Comparison of ENCODE assay signal across 28 cellular contexts in the genomic region with DNA sequence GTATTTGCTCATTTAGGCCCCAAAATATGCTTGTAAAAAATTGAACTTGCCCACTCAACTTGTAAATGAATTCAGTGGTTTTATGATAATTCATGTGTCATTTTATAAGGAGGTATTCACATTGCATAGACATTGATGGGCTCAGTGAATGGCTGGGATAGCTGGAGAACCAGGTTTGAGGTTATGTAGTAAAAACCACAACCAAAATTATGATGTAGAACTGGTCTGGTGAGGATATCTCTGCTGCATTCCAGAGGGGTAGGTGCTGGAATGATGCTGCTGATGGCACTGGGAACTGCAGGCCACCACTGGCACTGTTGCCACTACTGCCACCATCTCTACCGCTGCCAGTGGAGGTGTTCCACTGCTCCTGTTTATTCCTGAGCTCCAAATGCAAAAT. TPM values are rescaled to one million over a fixed set of nuclear protein-coding genes. Genes with fewer than 3 reads are reported as not detected.
"Had no signal": no experiment of that assay in that cellular context is flagged by ENCODE, and none has a peak within 500 bp of the region (broad histone marks: within the 10 kb centered on the region; RNA-seq: fewer than 3 reads in every experiment).

No MANE protein-coding gene starts in this region.

- H3K9me3 ChIP-seq: body of pancreas, esophagus muscularis mucosa, gastrocnemius medialis, heart right ventricle, mucosa of descending colon, pancreas, right lobe of liver, stomach, suprapubic skin, tibial nerve had no signal

- H3K4me1 ChIP-seq: esophagus muscularis mucosa, gastrocnemius medialis, heart right ventricle, right lobe of liver, suprapubic skin, tibial nerve had no signal

- H3K27me3 Mint-ChIP-seq: activated CD4-positive, alpha-beta T cell treated with anti-CD3 and anti-CD28 coated beads, Interleukin-2, amount 10 ng/mL, durations not matched to agents 7 days and 5 days; activated CD8-positive, alpha-beta memory T cell treated with anti-CD3 and anti-CD28 coated beads, Interleukin-2, amount 10 ng/mL, durations not matched to agents 7 days and 5 days; activated CD8-positive, alpha-beta T cell treated with anti-CD3 and anti-CD28 coated beads for 36 hours; activated naive CD8-positive, alpha-beta T cell treated with anti-CD3 and anti-CD28 coated beads, Interleukin-2, amount 50 U/mL, for 24 hours; stimulated activated memory B cell treated with anti-CD40 and anti-IgM and Interleukin-4, amounts not matched to agents 10 μg/mL and 1 μg/mL and 100 μg/mL, for 72 hours had no signal

- H3K4me3 ChIP-seq: body of pancreas, esophagus muscularis mucosa, gastrocnemius medialis, heart right ventricle, mucosa of descending colon, pancreas, right lobe of liver, stomach, suprapubic skin, tibial nerve had no signal

- H3K27me3 ChIP-seq: body of pancreas, esophagus muscularis mucosa, gastrocnemius medialis, heart right ventricle, pancreas, right lobe of liver, stomach, suprapubic skin, tibial nerve had no signal

- H3K4me1 Mint-ChIP-seq: activated CD4-positive, alpha-beta T cell treated with anti-CD3 and anti-CD28 coated beads, Interleukin-2, amount 10 ng/mL, durations not matched to agents 7 days and 5 days; activated naive CD8-positive, alpha-beta T cell treated with anti-CD3 and anti-CD28 coated beads, Interleukin-2, amount 50 U/mL, for 24 hours had no signal

- H3K9me3 Mint-ChIP-seq: activated CD4-positive, alpha-beta T cell treated with anti-CD3 and anti-CD28 coated beads, Interleukin-2, amount 10 ng/mL, durations not matched to agents 7 days and 5 days; activated CD8-positive, alpha-beta T cell treated with anti-CD3 and anti-CD28 coated beads for 36 hours; activated naive CD8-positive, alpha-beta T cell treated with anti-CD3 and anti-CD28 coated beads, Interleukin-2, amount 50 U/mL, for 24 hours; stimulated activated memory B cell treated with anti-CD40 and anti-IgM and Interleukin-4, amounts not matched to agents 10 μg/mL and 1 μg/mL and 100 μg/mL, for 72 hours had no signal

- H3K4me3 Mint-ChIP-seq: activated CD4-positive, alpha-beta T cell treated with anti-CD3 and anti-CD28 coated beads, Interleukin-2, amount 10 ng/mL, durations not matched to agents 7 days and 5 days; activated CD8-positive, alpha-beta memory T cell treated with anti-CD3 and anti-CD28 coated beads, Interleukin-2, amount 10 ng/mL, durations not matched to agents 7 days and 5 days; activated CD8-positive, alpha-beta T cell treated with anti-CD3 and anti-CD28 coated beads for 36 hours; activated naive CD8-positive, alpha-beta T cell treated with anti-CD3 and anti-CD28 coated beads, Interleukin-2, amount 50 U/mL, for 24 hours; nephron progenitor cell; stimulated activated memory B cell treated with anti-CD40 and anti-IgM and Interleukin-4, amounts not matched to agents 10 μg/mL and 1 μg/mL and 100 μg/mL, for 72 hours had no signal

- ATAC-seq: activated CD8-positive, alpha-beta memory T cell treated with anti-CD3 and anti-CD28 coated beads, Interleukin-2, amount 10 ng/mL, durations not matched to agents 7 days and 5 days; activated CD8-positive, alpha-beta T cell treated with anti-CD3 and anti-CD28 coated beads for 36 hours; activated naive CD8-positive, alpha-beta T cell treated with anti-CD3 and anti-CD28 coated beads, Interleukin-2, amount 50 U/mL, for 24 hours; body of pancreas; gastrocnemius medialis; heart right ventricle; left colon; mucosa of descending colon; right lobe of liver; stimulated activated memory B cell treated with anti-CD40 and anti-IgM and Interleukin-4, amounts not matched to agents 10 μg/mL and 1 μg/mL and 100 μg/mL, for 72 hours had no signal

- H3K27ac Mint-ChIP-seq: activated CD4-positive, alpha-beta T cell treated with anti-CD3 and anti-CD28 coated beads, Interleukin-2, amount 10 ng/mL, durations not matched to agents 7 days and 5 days; activated CD8-positive, alpha-beta memory T cell treated with anti-CD3 and anti-CD28 coated beads, Interleukin-2, amount 10 ng/mL, durations not matched to agents 7 days and 5 days; activated CD8-positive, alpha-beta T cell treated with anti-CD3 and anti-CD28 coated beads for 36 hours; activated naive CD8-positive, alpha-beta T cell treated with anti-CD3 and anti-CD28 coated beads, Interleukin-2, amount 50 U/mL, for 24 hours; nephron progenitor cell; stimulated activated memory B cell treated with anti-CD40 and anti-IgM and Interleukin-4, amounts not matched to agents 10 μg/mL and 1 μg/mL and 100 μg/mL, for 72 hours had no signal

- H3K27ac ChIP-seq: body of pancreas, esophagus muscularis mucosa, gastrocnemius medialis, heart right ventricle, right lobe of liver, stomach, suprapubic skin, tibial nerve had no signal

- DNase-seq: activated CD4-positive, alpha-beta T cell treated with anti-CD3 and anti-CD28 coated beads, Interleukin-2, amount 10 ng/mL, durations not matched to agents 7 days and 5 days; activated CD4-positive, CD25-positive, alpha-beta regulatory T cell treated with anti-CD3 and anti-CD28 coated beads, Interleukin-2, amount 50 U/mL, for 72 hours; activated CD8-positive, alpha-beta memory T cell treated with anti-CD3 and anti-CD28 coated beads, Interleukin-2, amount 10 ng/mL, durations not matched to agents 7 days and 5 days; activated CD8-positive, alpha-beta T cell treated with anti-CD3 and anti-CD28 coated beads for 36 hours; activated gamma-delta T cell; activated naive CD4-positive, alpha-beta T cell treated with anti-CD3 and anti-CD28 coated beads, Interleukin-2, amount 50 U/mL, for 16 hours; activated naive CD8-positive, alpha-beta T cell treated with anti-CD3 and anti-CD28 coated beads, Interleukin-2, amount 50 U/mL, for 24 hours; activated T-cell treated with anti-CD3 and anti-CD28 coated beads for 4 hours; body of pancreas; dermis blood vessel endothelial cell; effector CD8-positive, alpha-beta T cell; gastrocnemius medialis; heart right ventricle; islet precursor cell; left colon; mesenchymal stem cell; mucosa of descending colon; nephron progenitor cell; pancreas; right lobe of liver; small intestine; stimulated activated CD4-positive, alpha-beta T cell treated with anti-CD3 and anti-CD28 coated beads, Interleukin-2, amount 100 ng/mL, for 24 hours; stomach had no signal

- H3K36me3 Mint-ChIP-seq: activated CD8-positive, alpha-beta memory T cell treated with anti-CD3 and anti-CD28 coated beads, Interleukin-2, amount 10 ng/mL, durations not matched to agents 7 days and 5 days; stimulated activated memory B cell treated with anti-CD40 and anti-IgM and Interleukin-4, amounts not matched to agents 10 μg/mL and 1 μg/mL and 100 μg/mL, for 72 hours had no signal

- H3K36me3 ChIP-seq: esophagus muscularis mucosa, gastrocnemius medialis, heart right ventricle, pancreas, right lobe of liver, stomach, suprapubic skin, tibial nerve had no signal

RNA-seq across cellular contexts. Expression of gene SCIMP, which starts 25.9 kb away (rescaled TPM):
- total RNA-seq: activated CD4-positive, alpha-beta T cell treated with anti-CD3 and anti-CD28 coated beads, Interleukin-2, amount 10 ng/mL, durations not matched to agents 7 days and 5 days; activated CD8-positive, alpha-beta memory T cell treated with anti-CD3 and anti-CD28 coated beads, Interleukin-2, amount 10 ng/mL, durations not matched to agents 7 days and 5 days; dermis blood vessel endothelial cell; suprapubic skin; T-helper 2 cell treated with Interferon-gamma antibody and Interleukin-4, amounts not matched to agents 100 ng/mL and 5 ng/mL, for 36 hours had no signal
